8 cellular contexts compared by ENCODE assay signal in the genomic region with DNA sequence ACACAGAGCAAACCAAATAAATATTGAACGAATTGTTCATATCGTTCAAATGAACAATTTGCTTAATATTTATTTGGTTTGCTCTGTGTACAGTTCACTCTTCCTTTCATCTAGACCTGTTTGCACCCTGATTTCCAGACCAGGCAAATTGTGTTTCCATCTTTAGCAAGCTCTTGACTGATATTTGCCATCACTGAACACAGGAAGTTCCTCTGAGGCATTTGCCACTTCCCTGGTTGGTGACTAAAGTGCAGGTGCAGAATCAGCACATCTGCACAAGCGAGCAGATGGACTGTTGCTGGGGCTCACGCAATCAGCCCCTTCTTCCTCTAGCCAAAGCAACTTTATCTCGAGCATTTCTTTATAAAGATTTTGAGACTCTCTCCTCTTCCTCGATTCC.
DNase-seq lines count a peak whose midpoint lies in the region; ATAC-seq and FAIRE-seq lines count a peak whose summit lies in the region.

No MANE protein-coding gene starts in this region.

- no peak for DNase-seq in activated CD4-positive, CD25-positive, alpha-beta regulatory T cell treated with anti-CD3 and anti-CD28 coated beads, Interleukin-2, amount 50 U/mL, for 72 hours
- DNase-seq in NCI-H69 (lab: John Stamatoyannopoulos, UW) (peak; percentile 33), lung microvascular endothelial cell (ENCODE audit: low read depth in 2 of 2) (peak; percentile 23 to 83), cortex of kidney (lab: John Stamatoyannopoulos, UW) (no peak), small intestine (no peak), HAP-1 (ENCODE audit: low spot score in 2 of 2) (no peak)

- no peaks in the 10 kb centered on the region for H3K4me1 ChIP-seq in small intestine (ENCODE audit: control insufficient read depth in 2 of 2, insufficient read depth in 1 of 2, low read depth in 1 of 2, low read length in 1 of 2)
- no peaks in the 10 kb centered on the region for H3K4me1 ChIP-seq in HAP-1

- no peaks in the 10 kb centered on the region for H3K36me3 ChIP-seq in small intestine (ENCODE audit: control insufficient read depth in 2 of 2, insufficient read depth in 2 of 2, low read length in 2 of 2)
- no peaks in the 10 kb centered on the region for H3K36me3 ChIP-seq in HAP-1 (replicated peaks)

- no peak overlapping the region for H3K4me3 ChIP-seq in small intestine (ENCODE audit: low read depth in 1 of 2, low read length in 2 of 2)
- H3K4me3 ChIP-seq in HAP-1: no peak overlapping the region

- H3K9me3 ChIP-seq in small intestine (ENCODE audit: control insufficient read depth, low read depth) (no peaks in the 10 kb centered on the region), HAP-1 (no peaks in the 10 kb centered on the region)

- FAIRE-seq in small intestine (lab: Jason Lieb, UNC): no peak

- no peak overlapping the region for H3K27ac ChIP-seq in small intestine (ENCODE audit: low read depth in 1 of 2, low read length in 1 of 2)

- ATAC-seq in activated CD4-positive, CD25-positive, alpha-beta regulatory T cell treated with anti-CD3 and anti-CD28 coated beads, Interleukin-2, amount 50 U/mL, for 24 hours: peak; percentile 69 to 75
- ATAC-seq in HG02642 (IDR thresholded peaks at IDR 0.05; ENCODE audit: poor library complexity, unreplicated experiment): peak; percentile 92

- 61 to 87% (median 70%) methylated on average over 6 of the region's 6 CpGs for WGBS in small intestine, 3 donors

- H3K27me3 ChIP-seq in small intestine (ENCODE audit: control insufficient read depth in 2 of 2, insufficient read depth in 2 of 2, low read length in 2 of 2): no peaks in the 10 kb centered on the region
- no peaks in the 10 kb centered on the region for H3K27me3 ChIP-seq in HAP-1 (ENCODE audit: low read depth)

- in situ Hi-C loops in HAP-1 (cut with MboI; ENCODE audit: low sequenced_read_pairs): no loop called here

Comparison
In these comparisons a context has a peak if more than half of its experiments do, and no peak if none do; other contexts are left out.
1. DNase-seq: peak in NCI-H69 (single experiment) and lung microvascular endothelial cell (2 of 2); none in activated CD4-positive, CD25-positive, alpha-beta regulatory T cell treated with anti-CD3 and anti-CD28 coated beads, Interleukin-2, amount 50 U/mL, for 72 hours (single experiment), cortex of kidney (single experiment), small intestine (single experiment) and HAP-1 (0 of 2).